2 cellular contexts compared by ENCODE assay signal in genomic region chr2:34547900-34548299, GRCh38.
TF ChIP-seq lines count a peak whose summit lies in the region.

No MANE protein-coding gene starts in this region.

TF ChIP-seq in GM23338, 12 proteins besides CTCF, POLR2A, EP300 and RAD21:
- TF ChIP-seq JUNB (IDR thresholded peaks at IDR 0.05; ENCODE audit: unreplicated experiment) (no peak), STAT1 (IDR thresholded peaks at IDR 0.05; ENCODE audit: unreplicated experiment) (no peak), CREB1 (CRISPR knock-in tag; IDR thresholded peaks at IDR 0.05; ENCODE audit: low read depth) (no peak), ZNF331 (CRISPR knock-in tag; IDR thresholded peaks at IDR 0.05; ENCODE audit: low read depth) (no peak), EZH2phosphoT487 (IDR thresholded peaks at IDR 0.05; ENCODE audit: unreplicated experiment) (no peak), POLR2AphosphoS5 (IDR thresholded peaks at IDR 0.05; ENCODE audit: low read depth) (no peak), ZNF462 (CRISPR knock-in tag; IDR thresholded peaks at IDR 0.05) (no peak), NANOG (IDR thresholded peaks at IDR 0.05; ENCODE audit: borderline replicate concordance) (no peak), ZNF114 (CRISPR knock-in tag; IDR thresholded peaks at IDR 0.05) (no peak), ETS1 (IDR thresholded peaks at IDR 0.05) (no peak), EZH2 (IDR thresholded peaks at IDR 0.05; ENCODE audit: low read depth, unreplicated experiment) (no peak), REST (IDR thresholded peaks at IDR 0.05; ENCODE audit: unreplicated experiment) (no peak)

TF ChIP-seq in GM12878, 131 proteins besides CTCF, POLR2A, EP300 and RAD21:
- TF ChIP-seq RELA (IDR thresholded peaks at IDR 0.05; ENCODE audit: borderline replicate concordance, partially characterized antibody) (no peak), POU2F2 (IDR thresholded peaks at IDR 0.05; ENCODE audit: borderline replicate concordance, low read depth, low read length) (no peak), KAT2A (conservative IDR thresholded peaks at IDR 0.05; ENCODE audit: control insufficient read depth, low read depth, low read length) (no peak), RFX5 (IDR thresholded peaks at IDR 0.05; ENCODE audit: low read depth, low read length) (no peak), MTA3 (IDR thresholded peaks at IDR 0.05; ENCODE audit: borderline replicate concordance, low read length) (no peak), BHLHE40 (IDR thresholded peaks at IDR 0.05; ENCODE audit: borderline replicate concordance in 1 of 2, low read depth in 2 of 2, low read length in 1 of 2) (no peak), MEF2B (IDR thresholded peaks at IDR 0.05; ENCODE audit: partially characterized antibody, poor library complexity, severe bottlenecking) (no peak)
